Comparison of ENCODE assay signal across 1 cellular context in the genomic region with DNA sequence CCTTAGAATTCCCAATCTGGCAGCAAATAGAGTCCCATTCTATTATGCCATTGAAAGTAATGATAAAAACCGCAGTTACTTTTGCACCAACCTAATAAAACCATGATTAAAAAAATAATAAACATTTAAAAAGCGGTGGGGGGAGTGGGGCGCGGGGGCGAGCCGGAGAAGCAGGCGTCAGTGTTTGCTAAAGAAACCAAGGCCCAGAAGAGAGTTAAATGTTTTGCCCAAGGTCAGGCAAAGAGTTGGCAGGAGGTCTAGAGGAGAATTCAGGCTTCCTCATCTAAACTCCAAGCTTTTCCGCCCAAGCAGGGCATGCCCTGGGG.
TF ChIP-seq lines count a peak whose summit lies in the region.

No MANE protein-coding gene starts in this region.

TF ChIP-seq in HepG2, 621 proteins besides CTCF, POLR2A, EP300 and RAD21:
- TF ChIP-seq JDP2 (CRISPR knock-in tag; IDR thresholded peaks at IDR 0.05; ENCODE audit: borderline replicate concordance) (no peak), ZNF33B (CRISPR knock-in tag; IDR thresholded peaks at IDR 0.05) (no peak), ZMYM3 (CRISPR knock-in tag; IDR thresholded peaks at IDR 0.05) (no peak), NFYB (CRISPR knock-in tag; IDR thresholded peaks at IDR 0.05) (no peak), KDM1A (CRISPR knock-in tag; IDR thresholded peaks at IDR 0.05) (no peak)
- TF ChIP-seq, protein P1, sequence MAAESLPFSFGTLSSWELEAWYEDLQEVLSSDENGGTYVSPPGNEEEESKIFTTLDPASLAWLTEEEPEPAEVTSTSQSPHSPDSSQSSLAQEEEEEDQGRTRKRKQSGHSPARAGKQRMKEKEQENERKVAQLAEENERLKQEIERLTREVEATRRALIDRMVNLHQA (CRISPR knock-in tag; IDR thresholded peaks at IDR 0.05) = no peak
- TF ChIP-seq, protein P2, sequence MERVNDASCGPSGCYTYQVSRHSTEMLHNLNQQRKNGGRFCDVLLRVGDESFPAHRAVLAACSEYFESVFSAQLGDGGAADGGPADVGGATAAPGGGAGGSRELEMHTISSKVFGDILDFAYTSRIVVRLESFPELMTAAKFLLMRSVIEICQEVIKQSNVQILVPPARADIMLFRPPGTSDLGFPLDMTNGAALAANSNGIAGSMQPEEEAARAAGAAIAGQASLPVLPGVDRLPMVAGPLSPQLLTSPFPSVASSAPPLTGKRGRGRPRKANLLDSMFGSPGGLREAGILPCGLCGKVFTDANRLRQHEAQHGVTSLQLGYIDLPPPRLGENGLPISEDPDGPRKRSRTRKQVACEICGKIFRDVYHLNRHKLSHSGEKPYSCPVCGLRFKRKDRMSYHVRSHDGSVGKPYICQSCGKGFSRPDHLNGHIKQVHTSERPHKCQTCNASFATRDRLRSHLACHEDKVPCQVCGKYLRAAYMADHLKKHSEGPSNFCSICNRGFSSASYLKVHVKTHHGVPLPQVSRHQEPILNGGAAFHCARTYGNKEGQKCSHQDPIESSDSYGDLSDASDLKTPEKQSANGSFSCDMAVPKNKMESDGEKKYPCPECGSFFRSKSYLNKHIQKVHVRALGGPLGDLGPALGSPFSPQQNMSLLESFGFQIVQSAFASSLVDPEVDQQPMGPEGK (CRISPR knock-in tag; IDR thresholded peaks at IDR 0.05) = no peak
